In genomic region chr17:83149761-83150251, GRCh38 we compare ENCODE assay signal across 22 cellular contexts.
A peak's percentile ranks its signal among the peaks of the same experiment; 100 is the strongest.
DNase-seq lines count a peak whose midpoint lies in the region; ATAC-seq and TF ChIP-seq lines count a peak whose summit lies in the region.
"Had no signal": no experiment of that assay in that cellular context is flagged by ENCODE, and none has a peak within 500 bp of the region (broad histone marks: within the 10 kb centered on the region; RNA-seq: fewer than 3 reads in every experiment).

No MANE protein-coding gene starts in this region.

- peaks cover 3% of the 10 kb centered on the region for H3K4me1 Mint-ChIP-seq in T-helper 17 cell
- H3K4me1 Mint-ChIP-seq in stimulated activated effector memory CD8-positive, alpha-beta T cell treated with anti-CD3 and anti-CD28 coated beads, Interleukin-12 subunit alpha, Interleukin-12 subunit beta, amount 100 ng/mL, for 72 hours: peaks cover 10% of the 10 kb centered on the region
- H3K4me1 Mint-ChIP-seq: CD4-positive, alpha-beta memory T cell had no signal

- ATAC-seq in T-helper 17 cell (no peak), HG02885 (IDR thresholded peaks at IDR 0.05; ENCODE audit: poor library complexity, unreplicated experiment) (no peak)
- no peak for ATAC-seq in stimulated activated effector memory CD8-positive, alpha-beta T cell treated with anti-CD3 and anti-CD28 coated beads, Interleukin-12 subunit alpha, Interleukin-12 subunit beta, amount 100 ng/mL, for 72 hours
- ATAC-seq: activated naive CD4-positive, alpha-beta T cell treated with anti-CD3 and anti-CD28 coated beads, Interleukin-2, amount 50 U/mL, for 72 hours; foreskin keratinocyte had no signal

- peaks cover 24% of the 10 kb centered on the region for H3K27me3 Mint-ChIP-seq in T-helper 17 cell

- peak; percentile 57 for DNase-seq in right atrium auricular region (ENCODE audit: low spot score)
- DNase-seq in left ventricle myocardium inferior: no peak
- no peak for DNase-seq in T-helper 17 cell
- DNase-seq in islet precursor cell: peak; percentile 56
- DNase-seq in stimulated activated effector memory CD8-positive, alpha-beta T cell treated with anti-CD3 and anti-CD28 coated beads, Interleukin-12 subunit alpha, Interleukin-12 subunit beta, amount 100 ng/mL, for 72 hours (ENCODE audit: low spot score in 2 of 2): no peak
- DNase-seq in mesenteric fat pad (ENCODE audit: low spot score): no peak
- no peak for DNase-seq in SJCRH30
- DNase-seq: activated B cell treated with CpG ODN at 0.5 μM for 24 hours; CD4-positive, alpha-beta memory T cell; DMS53; foreskin keratinocyte; KBM-7; midbrain; NCI-H1092 treated with DMSO at 0.1 percent for 48 hours; NCI-H2081 treated with DMSO at 0.1 percent for 48 hours; NCI-H510A; thyroid gland had no signal

- no peaks in the 10 kb centered on the region for H3K9me3 Mint-ChIP-seq in stimulated activated effector memory CD8-positive, alpha-beta T cell treated with anti-CD3 and anti-CD28 coated beads, Interleukin-12 subunit alpha, Interleukin-12 subunit beta, amount 100 ng/mL, for 72 hours
- H3K9me3 Mint-ChIP-seq: activated B cell treated with CpG ODN at 0.5 μM for 24 hours; activated naive CD4-positive, alpha-beta T cell treated with anti-CD3 and anti-CD28 coated beads, Interleukin-2, amount 50 U/mL, for 72 hours; T-helper 1 cell treated with Interleukin-12 subunit alpha and Interleukin-12 subunit beta and Interleukin-4 antibody, amounts not matched to agents 30 μg/mL and 1 μg/mL, for 36 hours had no signal

- no peak for TF ChIP-seq CTCF in right atrium auricular region (IDR thresholded peaks at IDR 0.05)
- no peak for TF ChIP-seq CTCF in left ventricle myocardium inferior (IDR thresholded peaks at IDR 0.05; ENCODE audit: borderline replicate concordance)

- H3K27ac Mint-ChIP-seq in T-helper 17 cell: peak overlapping the region; percentile 66
- H3K27ac Mint-ChIP-seq in stimulated activated effector memory CD8-positive, alpha-beta T cell treated with anti-CD3 and anti-CD28 coated beads, Interleukin-12 subunit alpha, Interleukin-12 subunit beta, amount 100 ng/mL, for 72 hours: peak overlapping the region; percentile 56
- H3K27ac Mint-ChIP-seq: activated B cell treated with CpG ODN at 0.5 μM for 24 hours; activated naive CD4-positive, alpha-beta T cell treated with anti-CD3 and anti-CD28 coated beads, Interleukin-2, amount 50 U/mL, for 72 hours; CD4-positive, alpha-beta memory T cell; T-helper 1 cell treated with Interleukin-12 subunit alpha and Interleukin-12 subunit beta and Interleukin-4 antibody, amounts not matched to agents 30 μg/mL and 1 μg/mL, for 36 hours had no signal

- intact Hi-C loops in left ventricle myocardium inferior (cut with micrococcal nuclease): no loop called here

- H3K27ac ChIP-seq in right atrium auricular region (no peak overlapping the region), left ventricle myocardium inferior (replicated peaks) (no peak overlapping the region), SJCRH30 (no peak overlapping the region)
- H3K27ac ChIP-seq: coronary artery, foreskin keratinocyte, thyroid gland had no signal

- H3K36me3 Mint-ChIP-seq in T-helper 17 cell (ENCODE audit: low read depth): no peaks in the 10 kb centered on the region
- no peaks in the 10 kb centered on the region for H3K36me3 Mint-ChIP-seq in stimulated activated effector memory CD8-positive, alpha-beta T cell treated with anti-CD3 and anti-CD28 coated beads, Interleukin-12 subunit alpha, Interleukin-12 subunit beta, amount 100 ng/mL, for 72 hours
- H3K36me3 Mint-ChIP-seq: activated naive CD4-positive, alpha-beta T cell treated with anti-CD3 and anti-CD28 coated beads, Interleukin-2, amount 50 U/mL, for 72 hours; CD4-positive, alpha-beta memory T cell had no signal

- H3K4me3 ChIP-seq in right atrium auricular region (no peak overlapping the region), left ventricle myocardium inferior (no peak overlapping the region), SJCRH30 (no peak overlapping the region)
- H3K4me3 ChIP-seq: coronary artery, HAP-1, thyroid gland had no signal

- H3K9me3 ChIP-seq in right atrium auricular region (no peaks in the 10 kb centered on the region), left ventricle myocardium inferior (replicated peaks) (no peaks in the 10 kb centered on the region), T-helper 17 cell (ENCODE audit: control insufficient read depth, low read length, poor library complexity, severe bottlenecking) (no peaks in the 10 kb centered on the region), SJCRH30 (replicated peaks) (peaks cover 8% of the 10 kb centered on the region; the same call in 1 of the 2 replicates)
- H3K9me3 ChIP-seq: HAP-1, thyroid gland had no signal

- H3K27me3 ChIP-seq in right atrium auricular region (no peaks in the 10 kb centered on the region), left ventricle myocardium inferior (ENCODE audit: low read depth) (peaks cover 11% of the 10 kb centered on the region), SJCRH30 (no peaks in the 10 kb centered on the region)
- H3K27me3 ChIP-seq: thyroid gland had no signal

- no peaks in the 10 kb centered on the region for H3K36me3 ChIP-seq in right atrium auricular region
- H3K36me3 ChIP-seq in left ventricle myocardium inferior: no peaks in the 10 kb centered on the region
- no peaks in the 10 kb centered on the region for H3K36me3 ChIP-seq in SJCRH30
- H3K36me3 ChIP-seq: HAP-1, thyroid gland had no signal

- no peak overlapping the region for H3K4me3 Mint-ChIP-seq in T-helper 17 cell
- H3K4me3 Mint-ChIP-seq in stimulated activated effector memory CD8-positive, alpha-beta T cell treated with anti-CD3 and anti-CD28 coated beads, Interleukin-12 subunit alpha, Interleukin-12 subunit beta, amount 100 ng/mL, for 72 hours: no peak overlapping the region
- H3K4me3 Mint-ChIP-seq: activated B cell treated with CpG ODN at 0.5 μM for 24 hours; CD4-positive, alpha-beta memory T cell; T-helper 1 cell treated with Interleukin-12 subunit alpha and Interleukin-12 subunit beta and Interleukin-4 antibody, amounts not matched to agents 30 μg/mL and 1 μg/mL, for 36 hours had no signal

- H3K4me1 ChIP-seq in right atrium auricular region (peaks cover 0 to 13% of the 10 kb centered on the region in 2 donors), left ventricle myocardium inferior (peaks cover 6% of the 10 kb centered on the region), SJCRH30 (peaks cover 30% of the 10 kb centered on the region)
- H3K4me1 ChIP-seq: foreskin keratinocyte, HAP-1 had no signal

Comparison
In these comparisons a context has a peak if more than half of its experiments do, and no peak if none do; other contexts are left out.
1. DNase-seq: peak in right atrium auricular region (single experiment) and islet precursor cell (single experiment); none in left ventricle myocardium inferior (single experiment), T-helper 17 cell (0 of 3), stimulated activated effector memory CD8-positive, alpha-beta T cell treated with anti-CD3 and anti-CD28 coated beads, Interleukin-12 subunit alpha, Interleukin-12 subunit beta, amount 100 ng/mL, for 72 hours (0 of 2), mesenteric fat pad (single experiment) and SJCRH30 (0 of 2).